Comparison of ENCODE assay signal across 22 cellular contexts in genomic region chr4:97457253-97457652, GRCh38.
DNase-seq lines count a peak whose midpoint lies in the region; ATAC-seq and TF ChIP-seq lines count a peak whose summit lies in the region.
"Had no signal": no experiment of that assay in that cellular context is flagged by ENCODE, and none has a peak within 500 bp of the region (broad histone marks: within the 10 kb centered on the region; RNA-seq: fewer than 3 reads in every experiment).

No MANE protein-coding gene starts in this region.

- no peak overlapping the region for H3K9ac ChIP-seq in smooth muscle cell (ENCODE audit: low read depth)

- no peaks in the 10 kb centered on the region for H3F3A ChIP-seq in smooth muscle cell (ENCODE audit: low read depth)

- H3K36me3 Mint-ChIP-seq in chondrocyte (ENCODE audit: low read depth): no peaks in the 10 kb centered on the region
- H3K36me3 Mint-ChIP-seq: CD8-positive, alpha-beta memory T cell had no signal

- H2AFZ ChIP-seq in smooth muscle cell (ENCODE audit: low read depth): no peak overlapping the region

- no peaks in the 10 kb centered on the region for H3K27me3 Mint-ChIP-seq in chondrocyte (ENCODE audit: low read depth)
- H3K27me3 Mint-ChIP-seq: CD8-positive, alpha-beta memory T cell had no signal

- intact Hi-C loops in right lobe of liver (cut with DNase I): no loop called here

- DNase-seq in DMS53 (lab: John Stamatoyannopoulos, UW) (peak; percentile 40), LNCaP clone FGC (ENCODE audit: low read depth) (peak; percentile 92), RWPE2 (ENCODE audit: low spot score) (no peak), right lobe of liver (peak in 1 of 3 donors; percentile 49), chondrocyte (ENCODE audit: low spot score) (no peak), AML-193 (lab: John Stamatoyannopoulos, UW) (no peak), smooth muscle cell (lab: John Stamatoyannopoulos, UW; ENCODE audit: unreplicated experiment) (no peak)
- DNase-seq: activated CD4-positive, alpha-beta T cell treated with anti-CD3 and anti-CD28 coated beads for 48 hours; activated naive CD4-positive, alpha-beta T cell; activated T-cell treated with anti-CD3 and anti-CD28 coated beads, Interleukin-2, amount 50 U/mL, for 4 hours; brain microvascular endothelial cell; CD8-positive, alpha-beta memory T cell; effector CD8-positive, alpha-beta T cell; hypothalamus; NCI-H1048; NCI-H524; T-helper 2 cell; trophoblast cell had no signal

- 15% methylated on average over 1 of the region's 1 CpG for WGBS in right lobe of liver (ENCODE audit: insufficient coverage, low coverage, low lambda C conversion rate, missing lambda C conversion rate)
- 83% methylated on average over 1 of the region's 1 CpG for WGBS in smooth muscle cell (ENCODE audit: low lambda C conversion rate)

- H3K9me3 Mint-ChIP-seq in chondrocyte (ENCODE audit: low read depth): no peaks in the 10 kb centered on the region

- no peak overlapping the region for H3K4me2 ChIP-seq in smooth muscle cell

- no peaks in the 10 kb centered on the region for H3K4me1 Mint-ChIP-seq in chondrocyte (ENCODE audit: low read depth)
- H3K4me1 Mint-ChIP-seq: CD8-positive, alpha-beta memory T cell had no signal

- H3K36me3 ChIP-seq in RWPE2 (ENCODE audit: low read depth) (no peaks in the 10 kb centered on the region), right lobe of liver (no peaks in the 10 kb centered on the region), smooth muscle cell (ENCODE audit: low read depth) (no peaks in the 10 kb centered on the region)
- H3K36me3 ChIP-seq: brain microvascular endothelial cell, HAP-1 had no signal

- no peaks in the 10 kb centered on the region for H3K79me2 ChIP-seq in smooth muscle cell (ENCODE audit: low read depth)

- no peak for TF ChIP-seq POLR2A in right lobe of liver (IDR thresholded peaks at IDR 0.05)

- H3K27me3 ChIP-seq in RWPE2 (ENCODE audit: insufficient read depth, poor library complexity, severe bottlenecking) (no peaks in the 10 kb centered on the region), right lobe of liver (no peaks in the 10 kb centered on the region), smooth muscle cell (ENCODE audit: low read depth) (no peaks in the 10 kb centered on the region)
- H3K27me3 ChIP-seq: brain microvascular endothelial cell had no signal

- no peak overlapping the region for H3K4me3 ChIP-seq in LNCaP clone FGC (ENCODE audit: low read depth, low read length)
- H3K4me3 ChIP-seq in RWPE2 (ENCODE audit: severe bottlenecking): no peak overlapping the region
- no peak overlapping the region for H3K4me3 ChIP-seq in right lobe of liver
- no peak overlapping the region for H3K4me3 ChIP-seq in smooth muscle cell
- H3K4me3 ChIP-seq: HAP-1, lung had no signal

- no peaks in the 10 kb centered on the region for H4K20me1 ChIP-seq in smooth muscle cell (ENCODE audit: low read depth)

- H3K4me1 ChIP-seq in RWPE2 (ENCODE audit: insufficient read depth, poor library complexity, severe bottlenecking) (no peaks in the 10 kb centered on the region), right lobe of liver (peaks cover 0 to 19% (median 0%) of the 10 kb centered on the region in 4 donors), smooth muscle cell (ENCODE audit: low read depth) (no peaks in the 10 kb centered on the region)

- no peak overlapping the region for H3K4me3 Mint-ChIP-seq in chondrocyte (ENCODE audit: unreplicated experiment)
- H3K4me3 Mint-ChIP-seq: activated T-cell treated with anti-CD3 and anti-CD28 coated beads, Interleukin-2, amount 50 U/mL, for 4 hours; CD8-positive, alpha-beta memory T cell had no signal

- H3K27ac ChIP-seq in RWPE2 (ENCODE audit: poor library complexity, severe bottlenecking): no peak overlapping the region
- H3K27ac ChIP-seq in right lobe of liver: peak overlapping the region in 2 of 3 donors; percentile 11 to 36
- H3K27ac ChIP-seq in smooth muscle cell (ENCODE audit: low read depth): no peak overlapping the region
- H3K27ac ChIP-seq: brain microvascular endothelial cell had no signal

- H3K9me3 ChIP-seq in RWPE2 (ENCODE audit: severe bottlenecking) (no peaks in the 10 kb centered on the region), right lobe of liver (no peaks in the 10 kb centered on the region), smooth muscle cell (replicated peaks; ENCODE audit: low read depth) (no peaks in the 10 kb centered on the region)
- H3K9me3 ChIP-seq: HAP-1 had no signal

- ATAC-seq in RWPE2 (ENCODE audit: low read depth) (no peak), right lobe of liver (peak; percentile 96 to 98 (median 96))
- ATAC-seq: activated T-cell treated with anti-CD3 and anti-CD28 coated beads, Interleukin-2, amount 50 U/mL, for 4 hours; SK-N-SH treated with all-trans-retinoic acid at 6 μM for 48 hours had no signal

- TF ChIP-seq CTCF in LNCaP clone FGC (IDR thresholded peaks at IDR 0.05; ENCODE audit: control insufficient read depth, extremely low read depth, insufficient read depth) (peak; percentile 32), RWPE2 (IDR thresholded peaks at IDR 0.05; ENCODE audit: poor library complexity, severe bottlenecking) (peak; percentile 13), right lobe of liver (IDR thresholded peaks at IDR 0.05) (peak in 3 of 4 donors; percentile 13 to 21 (median 21)), chondrocyte (IDR thresholded peaks at IDR 0.05) (no peak), smooth muscle cell (IDR thresholded peaks at IDR 0.05; ENCODE audit: borderline replicate concordance, insufficient read depth, poor library complexity, severe bottlenecking) (no peak)

- no peak overlapping the region for H3K27ac Mint-ChIP-seq in chondrocyte (ENCODE audit: unreplicated experiment)
- H3K27ac Mint-ChIP-seq: CD8-positive, alpha-beta memory T cell; progenitor cell of endocrine pancreas had no signal

Comparison
In these comparisons a context has a peak if more than half of its experiments do, and no peak if none do; other contexts are left out.
1. DNase-seq: peak in DMS53 (single experiment) and LNCaP clone FGC (single experiment); none in RWPE2 (single experiment), chondrocyte (single experiment), AML-193 (0 of 2) and smooth muscle cell (single experiment).
2. CTCF ChIP-seq: peak in LNCaP clone FGC (single experiment), RWPE2 (single experiment) and right lobe of liver (3 of 4); none in chondrocyte (single experiment) and smooth muscle cell (single experiment).
3. H3K27ac ChIP-seq: peak in right lobe of liver (2 of 3); none in RWPE2 (single experiment) and smooth muscle cell (single experiment).